Comparison of ENCODE assay signal across 1 cellular context in the genomic region with DNA sequence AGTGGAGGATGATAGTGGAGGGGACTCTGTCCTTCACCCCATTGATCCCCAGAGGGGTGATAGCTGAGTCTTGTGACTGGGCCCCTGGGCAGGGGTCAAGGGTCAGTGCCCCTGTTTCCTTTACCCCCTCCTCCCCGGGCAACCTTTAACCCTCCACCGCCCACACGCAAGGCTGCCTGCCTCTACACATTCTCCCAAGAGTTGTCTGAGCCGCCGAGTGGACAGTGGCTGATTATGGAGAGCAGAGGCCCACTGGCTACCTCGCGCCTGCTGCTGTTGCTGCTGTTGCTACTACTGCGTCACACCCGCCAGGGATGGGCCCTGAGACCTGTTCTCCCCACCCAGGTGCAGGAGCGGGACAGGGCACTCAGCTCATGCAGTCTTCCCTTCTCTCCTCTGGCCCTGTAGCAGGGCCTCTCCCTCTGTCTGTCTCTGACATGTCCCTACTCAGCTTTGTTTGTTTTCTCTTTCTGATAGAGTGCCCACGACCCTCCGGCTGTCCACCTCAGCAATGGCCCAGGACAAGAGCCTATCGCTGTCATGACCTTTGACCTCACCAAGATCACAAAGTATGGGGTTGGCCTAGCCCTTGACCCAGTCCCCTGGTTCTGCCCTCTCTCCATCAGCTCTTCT.
TF ChIP-seq lines count a peak whose summit lies in the region.

A gene with protein sequence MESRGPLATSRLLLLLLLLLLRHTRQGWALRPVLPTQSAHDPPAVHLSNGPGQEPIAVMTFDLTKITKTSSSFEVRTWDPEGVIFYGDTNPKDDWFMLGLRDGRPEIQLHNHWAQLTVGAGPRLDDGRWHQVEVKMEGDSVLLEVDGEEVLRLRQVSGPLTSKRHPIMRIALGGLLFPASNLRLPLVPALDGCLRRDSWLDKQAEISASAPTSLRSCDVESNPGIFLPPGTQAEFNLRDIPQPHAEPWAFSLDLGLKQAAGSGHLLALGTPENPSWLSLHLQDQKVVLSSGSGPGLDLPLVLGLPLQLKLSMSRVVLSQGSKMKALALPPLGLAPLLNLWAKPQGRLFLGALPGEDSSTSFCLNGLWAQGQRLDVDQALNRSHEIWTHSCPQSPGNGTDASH (plus strand): TSS at position 197 of the 633 bp plus-strand sequence. CDS start 38 bp downstream, at position 235.

TF ChIP-seq in SK-N-SH treated with all-trans-retinoic acid at 6 μM for 48 hours, 23 proteins besides CTCF, POLR2A, EP300 and RAD21:
- TF ChIP-seq, protein P1, sequence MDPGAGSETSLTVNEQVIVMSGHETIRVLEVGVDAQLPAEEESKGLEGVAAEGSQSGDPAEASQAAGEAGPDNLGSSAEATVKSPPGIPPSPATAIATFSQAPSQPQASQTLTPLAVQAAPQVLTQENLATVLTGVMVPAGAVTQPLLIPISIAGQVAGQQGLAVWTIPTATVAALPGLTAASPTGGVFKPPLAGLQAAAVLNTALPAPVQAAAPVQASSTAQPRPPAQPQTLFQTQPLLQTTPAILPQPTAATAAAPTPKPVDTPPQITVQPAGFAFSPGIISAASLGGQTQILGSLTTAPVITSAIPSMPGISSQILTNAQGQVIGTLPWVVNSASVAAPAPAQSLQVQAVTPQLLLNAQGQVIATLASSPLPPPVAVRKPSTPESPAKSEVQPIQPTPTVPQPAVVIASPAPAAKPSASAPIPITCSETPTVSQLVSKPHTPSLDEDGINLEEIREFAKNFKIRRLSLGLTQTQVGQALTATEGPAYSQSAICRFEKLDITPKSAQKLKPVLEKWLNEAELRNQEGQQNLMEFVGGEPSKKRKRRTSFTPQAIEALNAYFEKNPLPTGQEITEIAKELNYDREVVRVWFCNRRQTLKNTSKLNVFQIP (CRISPR knock-in tag; IDR thresholded peaks at IDR 0.05; ENCODE audit: borderline replicate concordance, low read depth) = no peak
- TF ChIP-seq TOX (CRISPR knock-in tag; IDR thresholded peaks at IDR 0.05; ENCODE audit: borderline replicate concordance) = no peak
- no peak for TF ChIP-seq RARB (CRISPR knock-in tag; IDR thresholded peaks at IDR 0.05)
- TF ChIP-seq ZNF70 (CRISPR knock-in tag; IDR thresholded peaks at IDR 0.05) = no peak
- TF ChIP-seq ZFP30 (CRISPR knock-in tag; IDR thresholded peaks at IDR 0.05) = no peak
- no peak for TF ChIP-seq TCF4 (CRISPR knock-in tag; IDR thresholded peaks at IDR 0.05; ENCODE audit: borderline replicate concordance)
